1 cellular context compared by ENCODE assay signal in genomic region chr9:135130266-135130976, GRCh38.
TF ChIP-seq lines count a peak whose summit lies in the region.

No MANE protein-coding gene starts in this region.

TF ChIP-seq in HepG2, 621 proteins besides CTCF, POLR2A, EP300 and RAD21:
- TF ChIP-seq MYPOP (CRISPR knock-in tag; IDR thresholded peaks at IDR 0.05) (no peak), ZMYM4 (CRISPR knock-in tag; IDR thresholded peaks at IDR 0.05) (no peak), HNF1B (CRISPR knock-in tag; IDR thresholded peaks at IDR 0.05) (no peak), KLF15 (CRISPR knock-in tag; IDR thresholded peaks at IDR 0.05; ENCODE audit: borderline replicate concordance) (no peak), ATF4 (CRISPR knock-in tag; IDR thresholded peaks at IDR 0.05) (no peak), JARID2 (CRISPR knock-in tag; IDR thresholded peaks at IDR 0.05; ENCODE audit: insufficient replicate concordance) (no peak), ZNF318 (CRISPR knock-in tag; IDR thresholded peaks at IDR 0.05) (no peak), ZNF580 (CRISPR knock-in tag; IDR thresholded peaks at IDR 0.05; ENCODE audit: borderline replicate concordance, low read depth) (no peak), ZSCAN31 (CRISPR knock-in tag; IDR thresholded peaks at IDR 0.05; ENCODE audit: low read depth) (no peak), ZNF33B (CRISPR knock-in tag; IDR thresholded peaks at IDR 0.05) (no peak), ZUFSP (CRISPR knock-in tag; IDR thresholded peaks at IDR 0.05; ENCODE audit: borderline replicate concordance) (no peak), SIN3B (IDR thresholded peaks at IDR 0.05; ENCODE audit: low read length) (no peak), HIC2 (CRISPR knock-in tag; IDR thresholded peaks at IDR 0.05; ENCODE audit: low read depth) (no peak), AKNA (CRISPR knock-in tag; IDR thresholded peaks at IDR 0.05; ENCODE audit: borderline replicate concordance) (no peak), CSRNP1 (CRISPR knock-in tag; IDR thresholded peaks at IDR 0.05) (no peak), ZBTB37 (CRISPR knock-in tag; IDR thresholded peaks at IDR 0.05) (no peak), ZFP41 (CRISPR knock-in tag; IDR thresholded peaks at IDR 0.05; ENCODE audit: borderline replicate concordance) (no peak), UBTF (CRISPR knock-in tag; IDR thresholded peaks at IDR 0.05) (no peak)
